13 cellular contexts compared by ENCODE assay signal in genomic region chr2:234242446-234242810, GRCh38.
"Had no signal": no experiment of that assay in that cellular context is flagged by ENCODE, and none has a peak within 500 bp of the region (broad histone marks: within the 10 kb centered on the region; RNA-seq: fewer than 3 reads in every experiment).

No MANE protein-coding gene starts in this region.

- H3K27me3 Mint-ChIP-seq: activated naive CD4-positive, alpha-beta T cell treated with anti-CD3 and anti-CD28 coated beads, Interleukin-2, amount 50 U/mL, for 24 hours had no signal

- H3K4me1 ChIP-seq: esophagus muscularis mucosa had no signal

- DNase-seq: activated CD4-positive, alpha-beta T cell treated with anti-CD3 and anti-CD28 coated beads, Interleukin-2, amount 50 U/mL, for 4 hours; activated CD4-positive, CD25-positive, alpha-beta regulatory T cell treated with anti-CD3 and anti-CD28 coated beads, Interleukin-2, amount 50 U/mL, for 72 hours; activated T-cell treated with anti-CD3 and anti-CD28 coated beads, Interleukin-2, amount 50 U/mL, for 1 hour; foreskin melanocyte; head of caudate nucleus; right cardiac atrium; stimulated activated CD4-positive, alpha-beta T cell treated with anti-CD3 and anti-CD28 coated beads, Interleukin-2, amount 100 ng/mL, for 24 hours; stimulated activated naive CD4-positive, alpha-beta T cell; T-helper 9 cell had no signal

- H3K4me3 ChIP-seq: esophagus muscularis mucosa had no signal

- FAIRE-seq: endometrium had no signal

- H3K27ac Mint-ChIP-seq: activated naive CD4-positive, alpha-beta T cell treated with anti-CD3 and anti-CD28 coated beads, Interleukin-2, amount 50 U/mL, for 24 hours had no signal

- H3K9me3 ChIP-seq: esophagus muscularis mucosa had no signal

- H3K36me3 Mint-ChIP-seq: activated naive CD4-positive, alpha-beta T cell treated with anti-CD3 and anti-CD28 coated beads, Interleukin-2, amount 50 U/mL, for 24 hours; brain had no signal

- H3K36me3 ChIP-seq: esophagus muscularis mucosa had no signal

- H3K4me3 Mint-ChIP-seq: activated naive CD4-positive, alpha-beta T cell treated with anti-CD3 and anti-CD28 coated beads, Interleukin-2, amount 50 U/mL, for 24 hours had no signal

- H3K27ac ChIP-seq: esophagus muscularis mucosa had no signal
